In genomic region chr6:118565317-118565960, GRCh38 we compare ENCODE assay signal across 9 cellular contexts. TPM values are rescaled to one million over a fixed set of nuclear protein-coding genes. Genes with fewer than 3 reads are reported as not detected.
DNase-seq lines count a peak whose midpoint lies in the region; ATAC-seq, FAIRE-seq and TF ChIP-seq lines count a peak whose summit lies in the region.
"Had no signal": no experiment of that assay in that cellular context is flagged by ENCODE, and none has a peak within 500 bp of the region (broad histone marks: within the 10 kb centered on the region; RNA-seq: fewer than 3 reads in every experiment).

No MANE protein-coding gene starts in this region.

- TF ChIP-seq CTCF in OCI-LY3 (IDR thresholded peaks at IDR 0.05; ENCODE audit: low read depth, low read length): peak; percentile 73
- peak; percentile 31 for TF ChIP-seq CTCF in smooth muscle cell (IDR thresholded peaks at IDR 0.05; ENCODE audit: borderline replicate concordance, insufficient read depth, poor library complexity, severe bottlenecking)

- H3K9me3 ChIP-seq in OCI-LY3 (ENCODE audit: insufficient read depth, low read length) (no peaks in the 10 kb centered on the region), smooth muscle cell (replicated peaks; ENCODE audit: low read depth) (no peaks in the 10 kb centered on the region)

- WGBS in smooth muscle cell (ENCODE audit: low lambda C conversion rate): 90% methylated on average over 5 of the region's 5 CpGs

- peaks cover 2% of the 10 kb centered on the region for H3F3A ChIP-seq in smooth muscle cell (ENCODE audit: low read depth)

- H3K36me3 ChIP-seq in OCI-LY3 (replicated peaks; ENCODE audit: low read depth, low read length) (no peaks in the 10 kb centered on the region), smooth muscle cell (ENCODE audit: low read depth) (peaks cover 10% of the 10 kb centered on the region)

- H3K27ac Mint-ChIP-seq in activated CD4-positive, alpha-beta T cell treated with anti-CD3 and anti-CD28 coated beads, Interleukin-2, amount 10 ng/mL, durations not matched to agents 7 days and 5 days: peak overlapping the region; percentile 26

- CTCF ChIA-PET in activated CD4-positive, alpha-beta T cell treated with anti-CD3 and anti-CD28 coated beads, Interleukin-2, amount 10 ng/mL, durations not matched to agents 7 days and 5 days (lab: Charles Lee): interaction anchor here (0.5 to 2.4 kb wide), 11 partner anchors 12 to 693 kb away, joined by 3 to 5 read pairs (median 4); no protein-coding TSS in a partner anchor

- no peak overlapping the region for H3K4me3 ChIP-seq in OCI-LY3 (ENCODE audit: low read length)
- no peak overlapping the region for H3K4me3 ChIP-seq in smooth muscle cell

- H4K20me1 ChIP-seq in OCI-LY3 (ENCODE audit: insufficient read depth, low read length): 0 out of 2 replicates have a peak, but pooled peaks cover 4% of the 10 kb centered on the region
- peaks cover 99% of the 10 kb centered on the region for H4K20me1 ChIP-seq in smooth muscle cell (ENCODE audit: low read depth)

- no peaks in the 10 kb centered on the region for H3K27me3 ChIP-seq in OCI-LY3 (ENCODE audit: low read depth, low read length)
- no peaks in the 10 kb centered on the region for H3K27me3 ChIP-seq in smooth muscle cell (ENCODE audit: low read depth)

- H2AFZ ChIP-seq in OCI-LY3 (ENCODE audit: low read depth, low read length): no peak overlapping the region
- H2AFZ ChIP-seq in smooth muscle cell (ENCODE audit: low read depth): no peak overlapping the region

- peak; percentile 99 for ATAC-seq in GM19468 (IDR thresholded peaks at IDR 0.05; ENCODE audit: extremely low read depth, unreplicated experiment)
- peak; percentile 97 for ATAC-seq in HG03442 (IDR thresholded peaks at IDR 0.05; ENCODE audit: unreplicated experiment)

- H3K27ac ChIP-seq in OCI-LY3 (ENCODE audit: low read length): no peak overlapping the region
- H3K27ac ChIP-seq in smooth muscle cell (ENCODE audit: low read depth): no peak overlapping the region

- no peaks in the 10 kb centered on the region for H3K79me2 ChIP-seq in OCI-LY3 (ENCODE audit: low read length)
- peaks cover 97% of the 10 kb centered on the region for H3K79me2 ChIP-seq in smooth muscle cell (ENCODE audit: low read depth)

- H3K9me3 Mint-ChIP-seq in activated CD4-positive, alpha-beta T cell treated with anti-CD3 and anti-CD28 coated beads, Interleukin-2, amount 10 ng/mL, durations not matched to agents 7 days and 5 days: no peaks in the 10 kb centered on the region

- POLR2A ChIA-PET in activated CD4-positive, alpha-beta T cell treated with anti-CD3 and anti-CD28 coated beads, Interleukin-2, amount 10 ng/mL, durations not matched to agents 7 days and 5 days (lab: Charles Lee): interaction anchor here (0.6 kb wide), 2 partner anchors 124 to 282 kb away, joined by 3 read pairs; no protein-coding TSS in a partner anchor

- peaks cover 16% of the 10 kb centered on the region for H3K4me1 Mint-ChIP-seq in activated CD4-positive, alpha-beta T cell treated with anti-CD3 and anti-CD28 coated beads, Interleukin-2, amount 10 ng/mL, durations not matched to agents 7 days and 5 days

- peak; percentile 48 for FAIRE-seq in endometrium (lab: Jason Lieb, UNC)

- H3K4me1 ChIP-seq in OCI-LY3 (ENCODE audit: low read length): peaks cover 8% of the 10 kb centered on the region; the same call in 1 of the 2 replicates
- peaks cover 5% of the 10 kb centered on the region for H3K4me1 ChIP-seq in smooth muscle cell (ENCODE audit: low read depth)

- H3K4me3 Mint-ChIP-seq in activated CD4-positive, alpha-beta T cell treated with anti-CD3 and anti-CD28 coated beads, Interleukin-2, amount 10 ng/mL, durations not matched to agents 7 days and 5 days: no peak overlapping the region

- peaks cover 15% of the 10 kb centered on the region for H3K36me3 Mint-ChIP-seq in activated CD4-positive, alpha-beta T cell treated with anti-CD3 and anti-CD28 coated beads, Interleukin-2, amount 10 ng/mL, durations not matched to agents 7 days and 5 days (ENCODE audit: low read depth)

- H3K9ac ChIP-seq in OCI-LY3 (ENCODE audit: low read length) (no peak overlapping the region), smooth muscle cell (ENCODE audit: low read depth) (no peak overlapping the region)

- peak; percentile 55 for DNase-seq in activated CD4-positive, alpha-beta T cell treated with anti-CD3 and anti-CD28 coated beads, Interleukin-2, amount 10 ng/mL, durations not matched to agents 7 days and 5 days
- DNase-seq in activated CD4-positive, alpha-beta T cell treated with anti-CD3 and anti-CD28 coated beads, Interleukin-2, amount 50 U/mL, for 4 hours: no peak
- DNase-seq in smooth muscle cell (lab: John Stamatoyannopoulos, UW; ENCODE audit: unreplicated experiment): no peak
- DNase-seq in NK-92 (lab: John Stamatoyannopoulos, UW; ENCODE audit: unreplicated experiment): no peak

- H3K27me3 Mint-ChIP-seq in activated CD4-positive, alpha-beta T cell treated with anti-CD3 and anti-CD28 coated beads, Interleukin-2, amount 10 ng/mL, durations not matched to agents 7 days and 5 days: no peaks in the 10 kb centered on the region

- H3K4me2 ChIP-seq in OCI-LY3 (ENCODE audit: low read length) (peak overlapping the region; percentile 17; the same call in 1 of the 2 replicates), smooth muscle cell (no peak overlapping the region)

RNA-seq across cellular contexts. Expression of gene PLN, which starts 17.3 kb away (rescaled TPM):
- total RNA-seq in activated CD4-positive, alpha-beta T cell treated with anti-CD3 and anti-CD28 coated beads, Interleukin-2, amount 10 ng/mL, durations not matched to agents 7 days and 5 days: not detected
- total RNA-seq in smooth muscle cell: 2.9 and 5.4 TPM in 2 replicates
- polyA plus RNA-seq in smooth muscle cell: 0.75 and 5.8 TPM in 2 replicates
- total RNA-seq: endothelial cell of umbilical vein had no signal
- polyA plus RNA-seq: endothelial cell of umbilical vein had no signal
